29 cellular contexts compared by ENCODE assay signal in genomic region chr9:8907863-8908262, GRCh38.
DNase-seq lines count a peak whose midpoint lies in the region; ATAC-seq, FAIRE-seq and TF ChIP-seq lines count a peak whose summit lies in the region.
"Had no signal": no experiment of that assay in that cellular context is flagged by ENCODE, and none has a peak within 500 bp of the region (broad histone marks: within the 10 kb centered on the region; RNA-seq: fewer than 3 reads in every experiment).

No MANE protein-coding gene starts in this region.

- H3K4me1 ChIP-seq in A549: no peaks in the 10 kb centered on the region
- H3K4me1 ChIP-seq: right lobe of liver, SJSA1 had no signal

- POLR2A ChIA-PET in A549 (lab: Yijun Ruan, JAX): no interaction called here
- POLR2A ChIA-PET in RWPE1 (lab: Yijun Ruan, JAX; ENCODE audit: low non-redundant PET): no interaction called here

- H3K4me3 ChIP-seq in A549 (no peak overlapping the region), fibroblast of pulmonary artery (replicated peaks; ENCODE audit: low read depth, low read length) (no peak overlapping the region), foreskin fibroblast (ENCODE audit: low read depth in 1 of 2, low read length in 2 of 2) (no peak overlapping the region)
- H3K4me3 ChIP-seq: GM23248, right lobe of liver, SJSA1, stomach had no signal

- peak in 1 of 2 experiments; percentile 27 for DNase-seq in A549 (ENCODE audit: low read depth in 1 of 2, low spot score in 1 of 2)
- peak; percentile 49 for DNase-seq in MV-4-11 (lab: John Stamatoyannopoulos, UW)
- peak; percentile 17 for DNase-seq in fibroblast of pulmonary artery (ENCODE audit: low read depth)
- no peak for DNase-seq in pons (ENCODE audit: low spot score)
- no peak for DNase-seq in D341Med (ENCODE audit: low spot score)
- no peak for DNase-seq in foreskin fibroblast
- no peak for DNase-seq in RWPE1 (ENCODE audit: low spot score)
- DNase-seq: activated CD4-positive, alpha-beta T cell treated with anti-CD3 and anti-CD28 coated beads for 36 hours; amygdala; GM23248; left ventricle myocardium superior; NCI-H1105; NCI-H187 treated with DMSO at 0.1 percent for 48 hours; NCI-H2171 treated with DMSO at 0.1 percent for 48 hours; NCI-H510A; posterior cingulate gyrus; right lobe of liver; stimulated activated CD8-positive, alpha-beta memory T cell treated with anti-CD3 and anti-CD28 coated beads, Interleukin-4, amount 100 ng/mL, for 48 hours; stomach; T1000 had no signal

- TF ChIP-seq RAD21 in A549 (conservative IDR thresholded peaks at IDR 0.05 in 1 of 2, IDR thresholded peaks at IDR 0.05 in 1 of 2): no peak

- CTCF ChIA-PET in A549 (lab: Yijun Ruan, JAX): no interaction called here
- CTCF ChIA-PET in RWPE1 (lab: Yijun Ruan, JAX): no interaction called here

- FAIRE-seq in A549 (lab: Jason Lieb, UNC): no peak
- FAIRE-seq: HTR-8/SVneo, islet of Langerhans, urothelium cell line had no signal

- no peak for TF ChIP-seq EP300 in A549 (IDR thresholded peaks at IDR 0.05)

- no peak for ATAC-seq in A549
- peak; percentile 71 for ATAC-seq in GM19395 (IDR thresholded peaks at IDR 0.05; ENCODE audit: unreplicated experiment)
- ATAC-seq: activated CD4-positive, alpha-beta T cell treated with anti-CD3 and anti-CD28 coated beads for 36 hours; activated naive CD4-positive, alpha-beta T cell treated with anti-CD3 and anti-CD28 coated beads, Interleukin-2, amount 50 U/mL, for 72 hours; left ventricle myocardium superior; Panc1; right lobe of liver had no signal

- no peak overlapping the region for H3K27ac ChIP-seq in A549
- H3K27ac ChIP-seq in RWPE1: no peak overlapping the region
- H3K27ac ChIP-seq: 22Rv1, GM23248, right lobe of liver, SJSA1, stomach, VCaP had no signal

- no peak for TF ChIP-seq POLR2A in A549 (IDR thresholded peaks at IDR 0.05; ENCODE audit: low read length)

- H3K4me2 ChIP-seq in A549: peak overlapping the region; percentile 34; the same call in 2 of the 3 replicates

- no peak for TF ChIP-seq CTCF in A549 (IDR thresholded peaks at IDR 0.05)
- TF ChIP-seq CTCF in fibroblast of pulmonary artery (IDR thresholded peaks at IDR 0.05; ENCODE audit: low read length, missing control alignments): no peak
- TF ChIP-seq CTCF in foreskin fibroblast (IDR thresholded peaks at IDR 0.05; ENCODE audit: low read depth, low read length): no peak
- no peak for TF ChIP-seq CTCF in RWPE1 (conservative IDR thresholded peaks at IDR 0.05; ENCODE audit: low read depth)

- H3K9me3 ChIP-seq in A549: no peaks in the 10 kb centered on the region
- H3K9me3 ChIP-seq: right lobe of liver, SJSA1 had no signal

TF ChIP-seq in A549, 52 proteins besides CTCF, POLR2A, EP300 and RAD21:
- no peak for TF ChIP-seq FOSL2 (IDR thresholded peaks at IDR 0.05)
- peak; percentile 54 for TF ChIP-seq FOSL2 (CRISPR knock-in tag; IDR thresholded peaks at IDR 0.05)
- TF ChIP-seq, protein P1, sequence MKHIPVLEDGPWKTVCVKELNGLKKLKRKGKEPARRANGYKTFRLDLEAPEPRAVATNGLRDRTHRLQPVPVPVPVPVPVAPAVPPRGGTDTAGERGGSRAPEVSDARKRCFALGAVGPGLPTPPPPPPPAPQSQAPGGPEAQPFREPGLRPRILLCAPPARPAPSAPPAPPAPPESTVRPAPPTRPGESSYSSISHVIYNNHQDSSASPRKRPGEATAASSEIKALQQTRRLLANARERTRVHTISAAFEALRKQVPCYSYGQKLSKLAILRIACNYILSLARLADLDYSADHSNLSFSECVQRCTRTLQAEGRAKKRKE (CRISPR knock-in tag; IDR thresholded peaks at IDR 0.05; ENCODE audit: low read depth): no peak

Comparison
In these comparisons a context has a peak if more than half of its experiments do, and no peak if none do; other contexts are left out.
1. DNase-seq: peak in MV-4-11 (single experiment) and fibroblast of pulmonary artery (single experiment); none in pons (single experiment), D341Med (single experiment), foreskin fibroblast (0 of 2) and RWPE1 (single experiment).